In the genomic region with DNA sequence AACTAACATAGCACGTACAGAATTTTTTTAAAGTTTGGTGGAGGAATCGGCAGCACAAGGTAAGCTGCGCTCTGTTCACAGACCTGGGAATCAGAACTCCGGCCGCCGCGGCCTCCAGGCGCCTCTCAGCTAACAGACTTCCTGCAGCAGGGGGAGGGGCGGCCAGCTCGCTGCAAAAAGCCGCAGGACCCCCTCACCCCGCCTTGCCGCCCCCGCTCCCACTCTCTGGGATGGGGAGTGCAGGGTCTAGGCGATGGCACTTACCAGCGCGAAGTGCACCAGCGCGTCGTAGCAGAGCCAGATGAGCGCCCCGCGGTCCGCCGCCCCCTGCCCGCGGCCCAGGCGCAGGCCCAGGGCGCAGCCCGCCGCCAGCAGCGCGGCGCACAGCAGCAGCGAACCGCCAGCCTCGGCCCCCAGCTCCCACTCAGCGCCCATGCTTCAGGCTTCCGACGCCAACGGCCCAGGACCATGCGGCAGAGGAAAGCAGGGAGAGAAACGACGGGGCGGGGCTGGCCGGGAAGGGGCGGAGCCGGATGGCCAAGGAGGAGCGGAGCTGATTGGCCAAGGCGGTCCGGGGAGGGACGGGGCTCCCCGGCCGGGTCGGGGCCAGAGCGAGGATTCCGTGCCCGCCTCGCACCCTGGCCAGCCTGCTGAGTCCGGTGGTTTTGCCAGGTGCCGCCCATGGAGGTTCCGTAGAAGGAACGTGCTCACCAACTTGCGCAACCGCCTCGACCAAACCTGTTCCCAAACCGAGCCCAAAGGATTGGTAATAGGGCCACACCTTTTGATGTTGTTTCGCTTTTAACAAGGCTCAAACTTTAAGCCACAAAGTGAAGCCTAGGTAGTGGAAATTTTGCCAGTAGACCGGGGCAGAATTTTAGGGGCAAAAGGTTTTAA, we compare ENCODE assay signal across 8 cellular contexts. TPM values are rescaled to one million over a fixed set of nuclear protein-coding genes. Genes with fewer than 3 reads are reported as not detected.
A peak's percentile ranks its signal among the peaks of the same experiment; 100 is the strongest.
DNase-seq lines count a peak whose midpoint lies in the region; ATAC-seq and TF ChIP-seq lines count a peak whose summit lies in the region.

EBPL (minus strand) TSS at position 497 of the 897 bp plus-strand sequence; CDS start at position 435, 62 bp downstream.

- no peak for TF ChIP-seq POLR2A in testis (IDR thresholded peaks at IDR 0.05)

- H3K4me2 ChIP-seq in osteoblast (ENCODE audit: insufficient read depth, low read length), result peak within 1 kb of the TSS; percentile 99

- H4K20me1 ChIP-seq in osteoblast (ENCODE audit: insufficient read depth, low read length), result peaks cover 10% of the 10 kb centered on the region

- POLR2A ChIA-PET in HEK293T (lab: Yijun Ruan, JAX), result interaction anchor here (0.6 to 2.0 kb wide), 4 partner anchors 8 to 101 kb away, joined by 3 to 13 read pairs (median 3); partner anchors contain the start of gene KPNA3

- H3K79me2 ChIP-seq in osteoblast (ENCODE audit: insufficient read depth, low read length), result peaks cover 35% of the 10 kb centered on the region

- DNase-seq in GM06990 (ENCODE audit: extremely low read depth, insufficient read length) (peak; percentile 93), HEK293T (ENCODE audit: extremely low spot score) (peak; percentile 92), MV-4-11 (lab: John Stamatoyannopoulos, UW) (peak; percentile 75), SKM-1 (lab: John Stamatoyannopoulos, UW; ENCODE audit: unreplicated experiment) (peak; percentile 79), glutamatergic neuron (peak; percentile 98), osteoblast (ENCODE audit: insufficient read length, low spot score, missing footprints) (peak; percentile 98), testis (peak; percentile 97)
- DNase-seq in activated naive CD4-positive, alpha-beta T cell treated with anti-CD3 and anti-CD28 coated beads, Interleukin-2, amount 50 U/mL, for 72 hours (ENCODE audit: low spot score in 2 of 2), result peak; percentile 86 to 89

- peaks cover 10 to 12% of the 10 kb centered on the region in 2 donors for H3K36me3 Mint-ChIP-seq in activated naive CD4-positive, alpha-beta T cell treated with anti-CD3 and anti-CD28 coated beads, Interleukin-2, amount 50 U/mL, for 72 hours
- H3K36me3 Mint-ChIP-seq in glutamatergic neuron (ENCODE audit: unreplicated experiment), result no peaks in the 10 kb centered on the region

- peak within 1 kb of the TSS; percentile 45 to 79 for H3K27ac Mint-ChIP-seq in activated naive CD4-positive, alpha-beta T cell treated with anti-CD3 and anti-CD28 coated beads, Interleukin-2, amount 50 U/mL, for 72 hours
- peak within 1 kb of the TSS; percentile 96 for H3K27ac Mint-ChIP-seq in glutamatergic neuron (ENCODE audit: unreplicated experiment)

- H3K9me3 ChIP-seq in osteoblast (ENCODE audit: low read depth, low read length) (no peaks in the 10 kb centered on the region), testis (no peaks in the 10 kb centered on the region)

- H3K4me1 ChIP-seq in osteoblast (ENCODE audit: insufficient read depth, low read length) (peaks cover 13% of the 10 kb centered on the region), testis (peaks cover 10% of the 10 kb centered on the region)

- WGBS in testis, 2 donors, result 1 to 3% methylated on average over 17 to 66 of the region's 69 CpGs

- TF ChIP-seq CTCF in GM06990 (IDR thresholded peaks at IDR 0.05; ENCODE audit: insufficient read depth, low read length, poor library complexity, severe bottlenecking) (no peak), glutamatergic neuron (IDR thresholded peaks at IDR 0.05; ENCODE audit: partially characterized antibody, unreplicated experiment) (no peak), osteoblast (IDR thresholded peaks at IDR 0.05; ENCODE audit: extremely low read depth, low read depth, low read length) (no peak), testis (IDR thresholded peaks at IDR 0.05) (no peak)

- peak within 1 kb of the TSS; percentile 86 for H2AFZ ChIP-seq in osteoblast (ENCODE audit: low read length)

- H3K4me3 ChIP-seq in GM06990 (replicated peaks; ENCODE audit: low read depth, low read length), result peak within 1 kb of the TSS; percentile 65
- peak within 1 kb of the TSS; percentile 85 for H3K4me3 ChIP-seq in osteoblast (ENCODE audit: insufficient read depth, low read length)
- peak within 1 kb of the TSS; percentile 74 to 76 for H3K4me3 ChIP-seq in testis

- H3K27me3 ChIP-seq in GM06990 (replicated peaks; ENCODE audit: control insufficient read depth, insufficient read depth, low read length) (no peaks in the 10 kb centered on the region), osteoblast (ENCODE audit: insufficient read depth, low read length) (no peaks in the 10 kb centered on the region), testis (no peaks in the 10 kb centered on the region)

- H3K27ac ChIP-seq in osteoblast (ENCODE audit: low read depth, low read length), result peak within 1 kb of the TSS; percentile 66
- peak within 1 kb of the TSS; percentile 83 to 86 for H3K27ac ChIP-seq in testis

- no peaks in the 10 kb centered on the region for H3K9me3 Mint-ChIP-seq in activated naive CD4-positive, alpha-beta T cell treated with anti-CD3 and anti-CD28 coated beads, Interleukin-2, amount 50 U/mL, for 72 hours
- peaks cover 5% of the 10 kb centered on the region for H3K9me3 Mint-ChIP-seq in glutamatergic neuron (ENCODE audit: unreplicated experiment)

- H3K4me1 Mint-ChIP-seq in glutamatergic neuron (ENCODE audit: low read depth, unreplicated experiment), result peaks cover 8% of the 10 kb centered on the region

- peaks cover 1% of the 10 kb centered on the region for H3K36me3 ChIP-seq in GM06990 (ENCODE audit: control insufficient read depth, insufficient read depth, low read length)
- no peaks in the 10 kb centered on the region for H3K36me3 ChIP-seq in osteoblast (ENCODE audit: insufficient read depth, low read length)
- H3K36me3 ChIP-seq in testis (ENCODE audit: low read depth, missing control alignments), result no peaks in the 10 kb centered on the region

- peak; percentile 97 to 98 for ATAC-seq in activated naive CD4-positive, alpha-beta T cell treated with anti-CD3 and anti-CD28 coated beads, Interleukin-2, amount 50 U/mL, for 72 hours

- CTCF ChIA-PET in HEK293T (lab: Yijun Ruan, JAX), result no interaction called here

- H3K4me3 Mint-ChIP-seq in glutamatergic neuron (ENCODE audit: unreplicated experiment), result peak within 1 kb of the TSS; percentile 96

- H3K27me3 Mint-ChIP-seq in glutamatergic neuron (ENCODE audit: unreplicated experiment), result peaks cover 2% of the 10 kb centered on the region

- intact Hi-C loops in testis (cut with DNase I; ENCODE audit: low total_unique reads), result no loop called here

TF ChIP-seq in HEK293T, 16 proteins besides CTCF, POLR2A, EP300 and RAD21:
- TF ChIP-seq L3MBTL2 (conservative IDR thresholded peaks at IDR 0.05) (peak; percentile 87), FOXM1 (IDR thresholded peaks at IDR 0.05; ENCODE audit: borderline replicate concordance) (peak; percentile 42; the same call in 1 of the 2 replicates), ZNF384 (IDR thresholded peaks at IDR 0.05) (no peak), HDGF (IDR thresholded peaks at IDR 0.05; ENCODE audit: borderline replicate concordance) (no peak)

RNA-seq across cellular contexts. Expression of gene EBPL, which starts in this region (rescaled TPM):
- total RNA-seq in activated naive CD4-positive, alpha-beta T cell treated with anti-CD3 and anti-CD28 coated beads, Interleukin-2, amount 50 U/mL, for 72 hours, result 10 to 100 TPM; 31.9 to 59.9 TPM
- total RNA-seq in glutamatergic neuron (ENCODE audit: unreplicated experiment), result 26.4 TPM
- 26.1 and 38.9 TPM in 2 replicates for total RNA-seq in osteoblast
- total RNA-seq in testis, result 10 to 100 TPM; 35.9 to 84.7 TPM
- polyA plus RNA-seq in testis (ENCODE audit: insufficient read depth, low read depth, low replicate concordance), result 26.7 TPM

Comparison
In these comparisons a context has a peak if more than half of its experiments do, and no peak if none do; other contexts are left out.
1. Peak in every context shown above with its lines: DNase-seq, ATAC-seq, H3K4me3 ChIP-seq and H3K27ac ChIP-seq.